In genomic region chr14:104442611-104443390, GRCh38 we compare ENCODE assay signal across 23 cellular contexts.
A peak's percentile ranks its signal among the peaks of the same experiment; 100 is the strongest.
DNase-seq lines count a peak whose midpoint lies in the region; ATAC-seq and TF ChIP-seq lines count a peak whose summit lies in the region.
"Had no signal": no experiment of that assay in that cellular context is flagged by ENCODE, and none has a peak within 500 bp of the region (broad histone marks: within the 10 kb centered on the region; RNA-seq: fewer than 3 reads in every experiment).

No MANE protein-coding gene starts in this region.

- H3K9me3 ChIP-seq in lung (ENCODE audit: control insufficient read depth in 2 of 2, insufficient read depth in 1 of 2, low read length in 1 of 2) (peaks cover 0 to 3% of the 10 kb centered on the region in 2 donors), tibial artery (peaks cover 0 to 7% (median under 1%) of the 10 kb centered on the region in 3 donors)
- H3K9me3 ChIP-seq: Caco-2 had no signal

- H3K27me3 Mint-ChIP-seq in activated CD8-positive, alpha-beta memory T cell treated with anti-CD3 and anti-CD28 coated beads, Interleukin-2, amount 10 ng/mL, durations not matched to agents 7 days and 5 days, result peaks cover 5% of the 10 kb centered on the region

- no peak for ATAC-seq in left ventricle myocardium superior
- no peak for ATAC-seq in activated CD8-positive, alpha-beta memory T cell treated with anti-CD3 and anti-CD28 coated beads, Interleukin-2, amount 10 ng/mL, durations not matched to agents 7 days and 5 days
- no peak for ATAC-seq in lung (ENCODE audit: insufficient read depth, low FRiP score)
- ATAC-seq: gastroesophageal sphincter had no signal

- H3K9me3 Mint-ChIP-seq in activated CD8-positive, alpha-beta memory T cell treated with anti-CD3 and anti-CD28 coated beads, Interleukin-2, amount 10 ng/mL, durations not matched to agents 7 days and 5 days (ENCODE audit: low read depth), result peaks cover 5% of the 10 kb centered on the region

- no peaks in the 10 kb centered on the region for H3K4me1 ChIP-seq in lung (ENCODE audit: control insufficient read depth in 2 of 2, insufficient read depth in 2 of 2, low read length in 2 of 2)
- no peaks in the 10 kb centered on the region for H3K4me1 ChIP-seq in tibial artery
- H3K4me1 ChIP-seq: Caco-2, gastroesophageal sphincter had no signal

- H3K4me1 Mint-ChIP-seq in activated CD8-positive, alpha-beta memory T cell treated with anti-CD3 and anti-CD28 coated beads, Interleukin-2, amount 10 ng/mL, durations not matched to agents 7 days and 5 days, result no peaks in the 10 kb centered on the region
- H3K4me1 Mint-ChIP-seq: activated naive CD8-positive, alpha-beta T cell treated with anti-CD3 and anti-CD28 coated beads for 36 hours; neural crest cell had no signal

- intact Hi-C loops in cardiac septum (cut with DNase I), result no loop called here
- intact Hi-C loops in left ventricle myocardium superior (cut with micrococcal nuclease), result no loop called here
- intact Hi-C loops in tibial artery (cut with DNase I; ENCODE audit: low total_unique reads), result no loop called here

- H3K36me3 Mint-ChIP-seq in activated CD8-positive, alpha-beta memory T cell treated with anti-CD3 and anti-CD28 coated beads, Interleukin-2, amount 10 ng/mL, durations not matched to agents 7 days and 5 days, result no peaks in the 10 kb centered on the region
- H3K36me3 Mint-ChIP-seq: activated naive CD8-positive, alpha-beta T cell treated with anti-CD3 and anti-CD28 coated beads for 36 hours had no signal

- 80 to 84% methylated on average over 14 of the region's 14 CpGs for WGBS in lung, 2 donors

- no peak overlapping the region for H3K27ac ChIP-seq in lung (ENCODE audit: low read depth in 1 of 2, low read length in 1 of 2)
- no peak overlapping the region for H3K27ac ChIP-seq in tibial artery
- H3K27ac ChIP-seq: brain microvascular endothelial cell, epithelial cell of prostate, gastroesophageal sphincter, VCaP had no signal

- H3K4me3 Mint-ChIP-seq in activated CD8-positive, alpha-beta memory T cell treated with anti-CD3 and anti-CD28 coated beads, Interleukin-2, amount 10 ng/mL, durations not matched to agents 7 days and 5 days, result no peak overlapping the region
- H3K4me3 Mint-ChIP-seq: activated naive CD8-positive, alpha-beta T cell treated with anti-CD3 and anti-CD28 coated beads for 36 hours; dendritic cell treated with granulocyte-macrophage colony-stimulating factor and Interleukin-4, amounts not matched to agents 40 ng/mL and 50 ng/mL, for 4 days; neural crest cell; T-helper 1 cell treated with Interleukin-12 subunit alpha and Interleukin-12 subunit beta and Interleukin-4 antibody, amounts not matched to agents 30 μg/mL and 1 μg/mL, for 36 hours had no signal

- TF ChIP-seq CTCF in lung (IDR thresholded peaks at IDR 0.05; ENCODE audit: control extremely low read depth, extremely low read depth), result no peak
- no peak for TF ChIP-seq CTCF in tibial artery (IDR thresholded peaks at IDR 0.05)

- no peaks in the 10 kb centered on the region for H3K27me3 ChIP-seq in lung (ENCODE audit: control insufficient read depth, insufficient read depth)
- H3K27me3 ChIP-seq in tibial artery, result peaks cover 0 to 26% of the 10 kb centered on the region in 2 donors
- H3K27me3 ChIP-seq: brain microvascular endothelial cell had no signal

- DNase-seq in cardiac septum (ENCODE audit: low spot score), result peak; percentile 59
- DNase-seq in left ventricle myocardium superior, result no peak
- peak; percentile 34 for DNase-seq in activated CD8-positive, alpha-beta memory T cell treated with anti-CD3 and anti-CD28 coated beads, Interleukin-2, amount 10 ng/mL, durations not matched to agents 7 days and 5 days
- peak; percentile 19 for DNase-seq in lung (ENCODE audit: low spot score)
- peak; percentile 15 to 48 for DNase-seq in tibial artery
- no peak for DNase-seq in NAMALWA (ENCODE audit: low spot score)
- DNase-seq in KG1 (lab: John Stamatoyannopoulos, UW), result no peak
- DNase-seq in activated gamma-delta T cell treated with Interleukin-2 at 50 U/mL for 16 hours, result no peak
- DNase-seq: activated naive CD8-positive, alpha-beta T cell treated with anti-CD3 and anti-CD28 coated beads for 36 hours; brain microvascular endothelial cell; Caco-2; EL; NCI-H1048; NCI-H2081 treated with DMSO at 0.1 percent for 48 hours; SHP77; stimulated activated CD4-positive, alpha-beta T cell treated with anti-CD3 and anti-CD28 coated beads, Interleukin-1b, Interleukin-23, amount 100 ng/mL, for 48 hours; substantia nigra had no signal

- no peaks in the 10 kb centered on the region for H3K36me3 ChIP-seq in lung (ENCODE audit: control insufficient read depth in 2 of 2, insufficient read depth in 2 of 2, low read length in 2 of 2)
- H3K36me3 ChIP-seq in tibial artery, result no peaks in the 10 kb centered on the region
- H3K36me3 ChIP-seq: brain microvascular endothelial cell, gastroesophageal sphincter had no signal

- H3K4me3 ChIP-seq in lung (no peak overlapping the region), tibial artery (no peak overlapping the region)
- H3K4me3 ChIP-seq: gastroesophageal sphincter had no signal

- CTCF ChIA-PET in activated CD8-positive, alpha-beta memory T cell treated with anti-CD3 and anti-CD28 coated beads, Interleukin-2, amount 10 ng/mL, durations not matched to agents 7 days and 5 days (lab: Charles Lee), result no interaction called here

- no peak overlapping the region for H3K27ac Mint-ChIP-seq in activated CD8-positive, alpha-beta memory T cell treated with anti-CD3 and anti-CD28 coated beads, Interleukin-2, amount 10 ng/mL, durations not matched to agents 7 days and 5 days
- H3K27ac Mint-ChIP-seq: activated naive CD8-positive, alpha-beta T cell treated with anti-CD3 and anti-CD28 coated beads for 36 hours; dendritic cell treated with granulocyte-macrophage colony-stimulating factor and Interleukin-4, amounts not matched to agents 40 ng/mL and 50 ng/mL, for 4 days; T-helper 1 cell treated with Interleukin-12 subunit alpha and Interleukin-12 subunit beta and Interleukin-4 antibody, amounts not matched to agents 30 μg/mL and 1 μg/mL, for 36 hours had no signal

Comparison
In these comparisons a context has a peak if more than half of its experiments do, and no peak if none do; other contexts are left out.
1. DNase-seq: peak in cardiac septum (single experiment), activated CD8-positive, alpha-beta memory T cell treated with anti-CD3 and anti-CD28 coated beads, Interleukin-2, amount 10 ng/mL, durations not matched to agents 7 days and 5 days (single experiment), lung (single experiment) and tibial artery (2 of 2); none in left ventricle myocardium superior (single experiment), NAMALWA (single experiment), KG1 (single experiment) and activated gamma-delta T cell treated with Interleukin-2 at 50 U/mL for 16 hours (single experiment).